In genomic region chr17:29565643-29566472, GRCh38 we compare ENCODE assay signal across 1 cellular context.
TF ChIP-seq lines count a peak whose summit lies in the region.

No MANE protein-coding gene starts in this region.

TF ChIP-seq in HepG2, 621 proteins besides CTCF, POLR2A, EP300 and RAD21 (continued from another document and continues in another):
- TF ChIP-seq HIC2 (CRISPR knock-in tag; IDR thresholded peaks at IDR 0.05; ENCODE audit: low read depth), result no peak; the same call in 1 of the 2 replicates
- TF ChIP-seq NR2F6 (IDR thresholded peaks at IDR 0.05), result no peak
- TF ChIP-seq NR2F6 (CRISPR knock-in tag; IDR thresholded peaks at IDR 0.05), result no peak
- no peak for TF ChIP-seq SP5 (CRISPR knock-in tag; IDR thresholded peaks at IDR 0.05; ENCODE audit: borderline replicate concordance, low read depth)
- TF ChIP-seq ZBTB25 (CRISPR knock-in tag; IDR thresholded peaks at IDR 0.05), result no peak
- 0 out of 2 replicates have a peak, but pooled peaks have one; percentile 20 for TF ChIP-seq FOXO1 (CRISPR knock-in tag; IDR thresholded peaks at IDR 0.05)
- TF ChIP-seq NCOR1 (IDR thresholded peaks at IDR 0.05; ENCODE audit: borderline replicate concordance, low read length), result no peak
- TF ChIP-seq SP4 (CRISPR knock-in tag; IDR thresholded peaks at IDR 0.05), result no peak; the same call in 1 of the 2 replicates
- no peak for TF ChIP-seq ZNF24 (IDR thresholded peaks at IDR 0.05)
- TF ChIP-seq CENPT (CRISPR knock-in tag; IDR thresholded peaks at IDR 0.05; ENCODE audit: low read depth), result no peak
- TF ChIP-seq IRX3 (CRISPR knock-in tag; IDR thresholded peaks at IDR 0.05; ENCODE audit: borderline replicate concordance, low read depth), result no peak
- TF ChIP-seq NR2C2 (CRISPR knock-in tag; IDR thresholded peaks at IDR 0.05; ENCODE audit: borderline replicate concordance), result no peak
- no peak for TF ChIP-seq ZNF180 (CRISPR knock-in tag; IDR thresholded peaks at IDR 0.05; ENCODE audit: borderline replicate concordance, low read depth)
- no peak for TF ChIP-seq ZNF142 (CRISPR knock-in tag; IDR thresholded peaks at IDR 0.05)
- TF ChIP-seq EHMT2 (IDR thresholded peaks at IDR 0.05; ENCODE audit: borderline replicate concordance, low read depth, low read length), result no peak
- peak; percentile 90 for TF ChIP-seq ZMYM2 (CRISPR knock-in tag; IDR thresholded peaks at IDR 0.05)
- TF ChIP-seq ZHX2 (IDR thresholded peaks at IDR 0.05; ENCODE audit: low read depth), result no peak
- no peak for TF ChIP-seq ZHX2 (CRISPR knock-in tag; IDR thresholded peaks at IDR 0.05; ENCODE audit: borderline replicate concordance)
- no peak; the same call in 1 of the 2 replicates for TF ChIP-seq BATF2 (CRISPR knock-in tag; IDR thresholded peaks at IDR 0.05)
- peak; percentile 67; the same call in 1 of the 2 replicates for TF ChIP-seq ZNF30 (CRISPR knock-in tag; IDR thresholded peaks at IDR 0.05)
- TF ChIP-seq NRL (CRISPR knock-in tag; IDR thresholded peaks at IDR 0.05; ENCODE audit: borderline replicate concordance), result peak; percentile 75
- TF ChIP-seq ZNF570 (CRISPR knock-in tag; IDR thresholded peaks at IDR 0.05; ENCODE audit: borderline replicate concordance), result no peak
- no peak for TF ChIP-seq RAD51 (IDR thresholded peaks at IDR 0.05; ENCODE audit: borderline replicate concordance)
- TF ChIP-seq CSRNP1 (CRISPR knock-in tag; IDR thresholded peaks at IDR 0.05), result no peak
- no peak for TF ChIP-seq MIER3 (CRISPR knock-in tag; IDR thresholded peaks at IDR 0.05; ENCODE audit: borderline replicate concordance)
- TF ChIP-seq SIN3B (IDR thresholded peaks at IDR 0.05; ENCODE audit: low read length), result no peak
- TF ChIP-seq FOXJ3 (CRISPR knock-in tag; IDR thresholded peaks at IDR 0.05; ENCODE audit: borderline replicate concordance), result no peak
- TF ChIP-seq MBD4 (IDR thresholded peaks at IDR 0.05; ENCODE audit: borderline replicate concordance, low read length), result no peak
- no peak for TF ChIP-seq STAT5B (CRISPR knock-in tag; IDR thresholded peaks at IDR 0.05)
- TF ChIP-seq E2F5 (CRISPR knock-in tag; conservative IDR thresholded peaks at IDR 0.05), result no peak
- no peak for TF ChIP-seq SKIL (CRISPR knock-in tag; IDR thresholded peaks at IDR 0.05; ENCODE audit: borderline replicate concordance)
- TF ChIP-seq NBN (conservative IDR thresholded peaks at IDR 0.05), result no peak
- TF ChIP-seq ARID2 (CRISPR knock-in tag; IDR thresholded peaks at IDR 0.05; ENCODE audit: borderline replicate concordance), result peak; percentile 97; the same call in 1 of the 2 replicates
- no peak for TF ChIP-seq RBM22 (optimal IDR thresholded peaks at IDR 0.05; ENCODE audit: low read length)
- no peak for TF ChIP-seq IRF1 (CRISPR knock-in tag; IDR thresholded peaks at IDR 0.05; ENCODE audit: low read depth)
- no peak; the same call in 1 of the 2 replicates for TF ChIP-seq REPIN1 (CRISPR knock-in tag; IDR thresholded peaks at IDR 0.05; ENCODE audit: borderline replicate concordance, low read depth)
- no peak for TF ChIP-seq JARID2 (CRISPR knock-in tag; IDR thresholded peaks at IDR 0.05; ENCODE audit: insufficient replicate concordance)
- TF ChIP-seq ZNF790 (CRISPR knock-in tag; IDR thresholded peaks at IDR 0.05; ENCODE audit: borderline replicate concordance), result peak; percentile 83; the same call in 1 of the 2 replicates
